Comparison of ENCODE assay signal across 8 cellular contexts in the genomic region with DNA sequence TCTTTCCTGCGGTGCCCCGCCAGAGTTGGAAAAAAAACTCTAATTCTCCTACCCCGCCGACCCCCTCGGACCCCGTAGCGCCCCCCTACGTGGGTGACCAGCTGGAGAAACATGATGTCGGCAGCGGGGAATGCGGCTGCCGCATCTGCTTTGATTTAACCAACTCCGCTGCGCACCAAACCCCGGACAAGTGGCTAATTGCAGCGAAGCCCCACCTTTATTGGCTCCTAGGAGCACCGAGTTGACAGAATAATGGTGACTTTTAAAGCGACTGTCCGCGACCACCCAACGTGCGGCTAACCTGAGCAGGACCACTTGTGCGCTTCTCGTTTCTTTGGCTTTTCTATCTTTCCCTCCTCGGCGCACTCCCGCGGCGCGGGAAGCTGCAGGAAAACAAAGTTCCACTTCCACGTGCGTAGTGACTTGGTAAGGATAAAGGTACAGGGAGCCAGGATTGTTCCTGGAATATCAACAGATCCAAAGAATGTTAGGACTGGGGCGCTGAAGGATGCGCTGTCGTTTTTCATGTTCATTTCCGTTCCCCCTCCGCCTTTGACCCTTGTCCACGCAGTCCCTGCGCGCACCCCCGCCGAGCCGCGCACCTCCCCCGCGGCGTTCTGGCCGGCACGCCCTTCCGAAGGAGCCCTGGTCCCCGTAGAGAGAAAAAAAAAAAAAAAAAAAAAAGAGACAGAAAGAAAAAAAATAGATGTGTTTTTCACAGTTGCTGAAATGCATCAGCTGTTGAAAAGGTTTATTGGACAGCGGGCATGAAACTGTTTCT. TPM values are rescaled to one million over a fixed set of nuclear protein-coding genes. Genes with fewer than 3 reads are reported as not detected.
DNase-seq lines count a peak whose midpoint lies in the region; ATAC-seq lines count a peak whose summit lies in the region.

No MANE protein-coding gene starts in this region.

- peak overlapping the region; percentile 52 for H3K4me3 Mint-ChIP-seq in activated CD8-positive, alpha-beta T cell treated with anti-CD3 and anti-CD28 coated beads, Interleukin-2, amount 10 ng/mL, durations not matched to agents 7 days and 5 days
- peak overlapping the region; percentile 90 to 95 for H3K4me3 Mint-ChIP-seq in stimulated activated naive B cell treated with anti-CD40 and anti-IgM and Interleukin-4, amounts not matched to agents 10 μg/mL and 1 μg/mL and 100 μg/mL, for 72 hours

- POLR2A ChIA-PET in activated CD8-positive, alpha-beta T cell treated with anti-CD3 and anti-CD28 coated beads, Interleukin-2, amount 10 ng/mL, durations not matched to agents 7 days and 5 days (lab: Charles Lee): no interaction called here

- H3K27ac ChIP-seq in iPS-20b (ENCODE audit: low read length): no peak overlapping the region

- DNase-seq in left cardiac atrium (no peak), left ventricle myocardium superior (no peak), NOMO-1 treated with DMSO at 0.1 percent for 48 hours (lab: John Stamatoyannopoulos, UW; ENCODE audit: unreplicated experiment) (no peak)
- no peak for DNase-seq in activated CD8-positive, alpha-beta T cell treated with anti-CD3 and anti-CD28 coated beads, Interleukin-2, amount 10 ng/mL, durations not matched to agents 7 days and 5 days
- no peak for DNase-seq in stimulated activated naive B cell treated with anti-CD40 and anti-IgM and Interleukin-4, amounts not matched to agents 10 μg/mL and 1 μg/mL and 100 μg/mL, for 72 hours

- no peaks in the 10 kb centered on the region; the same call in 1 of the 2 replicates for H3K4me1 ChIP-seq in iPS-20b (ENCODE audit: insufficient read depth, low read length)

- peaks cover 54% of the 10 kb centered on the region for H3K27me3 Mint-ChIP-seq in activated CD8-positive, alpha-beta T cell treated with anti-CD3 and anti-CD28 coated beads, Interleukin-2, amount 10 ng/mL, durations not matched to agents 7 days and 5 days (ENCODE audit: low read depth)
- H3K27me3 Mint-ChIP-seq in stimulated activated naive B cell treated with anti-CD40 and anti-IgM and Interleukin-4, amounts not matched to agents 10 μg/mL and 1 μg/mL and 100 μg/mL, for 72 hours: peaks cover 0 to 7% of the 10 kb centered on the region in 2 donors

- H3K36me3 Mint-ChIP-seq in activated CD8-positive, alpha-beta T cell treated with anti-CD3 and anti-CD28 coated beads, Interleukin-2, amount 10 ng/mL, durations not matched to agents 7 days and 5 days (ENCODE audit: low read depth): no peaks in the 10 kb centered on the region
- H3K36me3 Mint-ChIP-seq in stimulated activated naive B cell treated with anti-CD40 and anti-IgM and Interleukin-4, amounts not matched to agents 10 μg/mL and 1 μg/mL and 100 μg/mL, for 72 hours: peaks cover 4 to 11% of the 10 kb centered on the region in 2 donors

- no peaks in the 10 kb centered on the region for H3K36me3 ChIP-seq in iPS-20b (ENCODE audit: insufficient read depth, low read depth, low read length)

- intact Hi-C loops in left cardiac atrium (cut with DNase I): no loop called here
- intact Hi-C loops in left ventricle myocardium superior (cut with micrococcal nuclease): no loop called here

- peaks cover 17% of the 10 kb centered on the region for H3K4me1 Mint-ChIP-seq in activated CD8-positive, alpha-beta T cell treated with anti-CD3 and anti-CD28 coated beads, Interleukin-2, amount 10 ng/mL, durations not matched to agents 7 days and 5 days (ENCODE audit: low read depth)
- peaks cover 24 to 38% of the 10 kb centered on the region in 2 donors for H3K4me1 Mint-ChIP-seq in stimulated activated naive B cell treated with anti-CD40 and anti-IgM and Interleukin-4, amounts not matched to agents 10 μg/mL and 1 μg/mL and 100 μg/mL, for 72 hours

- ATAC-seq in left cardiac atrium (peak; percentile 14 to 25), left ventricle myocardium superior (no peak), HG03045 (IDR thresholded peaks at IDR 0.05; ENCODE audit: unreplicated experiment) (peak; percentile 44), GM21737 (IDR thresholded peaks at IDR 0.05; ENCODE audit: unreplicated experiment) (no peak)
- peak; percentile 27 for ATAC-seq in activated CD8-positive, alpha-beta T cell treated with anti-CD3 and anti-CD28 coated beads, Interleukin-2, amount 10 ng/mL, durations not matched to agents 7 days and 5 days
- ATAC-seq in stimulated activated naive B cell treated with anti-CD40 and anti-IgM and Interleukin-4, amounts not matched to agents 10 μg/mL and 1 μg/mL and 100 μg/mL, for 72 hours (replicated peaks): peak; percentile 51 to 60

- no peak overlapping the region for H3K9ac ChIP-seq in iPS-20b (ENCODE audit: low read depth, low read length)

- H3K27ac Mint-ChIP-seq in activated CD8-positive, alpha-beta T cell treated with anti-CD3 and anti-CD28 coated beads, Interleukin-2, amount 10 ng/mL, durations not matched to agents 7 days and 5 days: no peak overlapping the region
- peak overlapping the region; percentile 87 for H3K27ac Mint-ChIP-seq in stimulated activated naive B cell treated with anti-CD40 and anti-IgM and Interleukin-4, amounts not matched to agents 10 μg/mL and 1 μg/mL and 100 μg/mL, for 72 hours

- H3K4me3 ChIP-seq in iPS-20b (ENCODE audit: low read length): peak overlapping the region; percentile 69

- H3K27me3 ChIP-seq in iPS-20b (ENCODE audit: insufficient read depth, low read length): peaks cover 49% of the 10 kb centered on the region

- CTCF ChIA-PET in activated CD8-positive, alpha-beta T cell treated with anti-CD3 and anti-CD28 coated beads, Interleukin-2, amount 10 ng/mL, durations not matched to agents 7 days and 5 days (lab: Charles Lee): interaction anchor here (0.6 to 1.4 kb wide), 5 partner anchors 36 to 226 kb away, joined by 3 to 6 read pairs (median 3); a partner anchor contains a TSS

- no peaks in the 10 kb centered on the region for H3K9me3 Mint-ChIP-seq in activated CD8-positive, alpha-beta T cell treated with anti-CD3 and anti-CD28 coated beads, Interleukin-2, amount 10 ng/mL, durations not matched to agents 7 days and 5 days (ENCODE audit: insufficient read depth)
- no peaks in the 10 kb centered on the region for H3K9me3 Mint-ChIP-seq in stimulated activated naive B cell treated with anti-CD40 and anti-IgM and Interleukin-4, amounts not matched to agents 10 μg/mL and 1 μg/mL and 100 μg/mL, for 72 hours

- H3K9me3 ChIP-seq in iPS-20b (ENCODE audit: insufficient read depth, low read depth, low read length): no peaks in the 10 kb centered on the region

RNA-seq across cellular contexts. Expression of a gene that starts 1.4 kb away (rescaled TPM):
- not detected for total RNA-seq in left cardiac atrium
- total RNA-seq in left ventricle myocardium superior: not detected
- total RNA-seq in activated CD8-positive, alpha-beta T cell treated with anti-CD3 and anti-CD28 coated beads, Interleukin-2, amount 10 ng/mL, durations not matched to agents 7 days and 5 days: not detected

Comparison
In these comparisons a context has a peak if more than half of its experiments do, and no peak if none do; other contexts are left out.
1. ATAC-seq: peak in left cardiac atrium (2 of 2), HG03045 (single experiment), activated CD8-positive, alpha-beta T cell treated with anti-CD3 and anti-CD28 coated beads, Interleukin-2, amount 10 ng/mL, durations not matched to agents 7 days and 5 days (single experiment) and stimulated activated naive B cell treated with anti-CD40 and anti-IgM and Interleukin-4, amounts not matched to agents 10 μg/mL and 1 μg/mL and 100 μg/mL, for 72 hours (2 of 2); none in left ventricle myocardium superior (single experiment) and GM21737 (single experiment).